In the genomic region with DNA sequence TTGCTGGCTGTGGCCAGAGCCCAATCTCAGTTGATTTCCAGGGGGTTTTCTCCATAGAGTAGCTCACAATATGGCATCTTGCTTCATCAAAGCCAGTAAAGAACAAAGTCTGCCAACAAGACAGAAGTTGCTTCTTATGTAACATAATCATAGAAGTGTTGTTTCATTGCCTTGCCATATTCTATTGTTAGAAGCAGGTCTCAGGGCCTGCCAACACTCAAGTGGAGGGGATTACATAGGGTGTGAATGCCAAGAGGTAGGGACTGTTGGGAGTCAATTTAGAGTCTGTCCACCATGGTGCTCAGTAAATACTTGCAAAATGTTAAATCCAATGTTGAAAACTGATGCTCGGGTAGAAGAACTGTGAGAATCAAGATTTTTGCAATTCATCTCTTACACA, we compare ENCODE assay signal across 23 cellular contexts. TPM values are rescaled to one million over a fixed set of nuclear protein-coding genes. Genes with fewer than 3 reads are reported as not detected.
DNase-seq lines count a peak whose midpoint lies in the region; ATAC-seq and TF ChIP-seq lines count a peak whose summit lies in the region.
"Had no signal": no experiment of that assay in that cellular context is flagged by ENCODE, and none has a peak within 500 bp of the region (broad histone marks: within the 10 kb centered on the region; RNA-seq: fewer than 3 reads in every experiment).

No MANE protein-coding gene starts in this region.

- POLR2A ChIA-PET in naive thymus-derived CD4-positive, alpha-beta T cell (lab: Charles Lee) = interaction anchor here (1.6 kb wide), 1 partner anchor 12 kb away, joined by 5 read pairs; no protein-coding TSS in a partner anchor
- POLR2A ChIA-PET in RWPE1 (lab: Yijun Ruan, JAX; ENCODE audit: low non-redundant PET) = no interaction called here

- H3K4me1 Mint-ChIP-seq in CD14-positive monocyte (peaks cover 34% of the 10 kb centered on the region), brain (peaks cover 15% of the 10 kb centered on the region)
- H3K4me1 Mint-ChIP-seq in naive thymus-derived CD4-positive, alpha-beta T cell = peaks cover 0 to 2% (median 0%) of the 10 kb centered on the region in 7 donors
- H3K4me1 Mint-ChIP-seq: CD4-positive, CD25-positive, alpha-beta regulatory T cell had no signal

- ATAC-seq in naive thymus-derived CD4-positive, alpha-beta T cell = peak; percentile 36
- ATAC-seq in HG03135 (IDR thresholded peaks at IDR 0.05; ENCODE audit: unreplicated experiment) = no peak

- H3K4me3 Mint-ChIP-seq in CD14-positive monocyte (peak overlapping the region in 1 of 2 donors; percentile 36), brain (no peak overlapping the region)
- no peak overlapping the region for H3K4me3 Mint-ChIP-seq in naive thymus-derived CD4-positive, alpha-beta T cell
- H3K4me3 Mint-ChIP-seq: CD4-positive, CD25-positive, alpha-beta regulatory T cell; HFFc6 had no signal

- CTCF ChIA-PET in naive thymus-derived CD4-positive, alpha-beta T cell (lab: Charles Lee) = interaction anchor here (0.6 to 0.8 kb wide), 2 partner anchors 12 to 352 kb away, joined by 3 read pairs; no protein-coding TSS in a partner anchor
- CTCF ChIA-PET in RWPE1 (lab: Yijun Ruan, JAX) = no interaction called here

- H3K9me3 ChIP-seq in naive thymus-derived CD4-positive, alpha-beta T cell (ENCODE audit: control insufficient read depth in 2 of 3, low read length in 3 of 3) = peaks cover 0 to under 1% (median 0%) of the 10 kb centered on the region in 3 experiments
- H3K9me3 ChIP-seq: SJSA1 had no signal

- peaks cover 0 to 5% (median 0%) of the 10 kb centered on the region in 3 donors for H3K27me3 Mint-ChIP-seq in CD14-positive monocyte (ENCODE audit: low read depth in 3 of 3)
- no peaks in the 10 kb centered on the region for H3K27me3 Mint-ChIP-seq in brain
- H3K27me3 Mint-ChIP-seq in naive thymus-derived CD4-positive, alpha-beta T cell = peaks cover 0 to 24% (median 0%) of the 10 kb centered on the region in 5 donors

- H3K4me3 ChIP-seq in naive thymus-derived CD4-positive, alpha-beta T cell (ENCODE audit: low read length) = no peak overlapping the region
- no peak overlapping the region for H3K4me3 ChIP-seq in foreskin fibroblast (ENCODE audit: low read depth in 1 of 2, low read length in 2 of 2)
- H3K4me3 ChIP-seq: SJSA1 had no signal

- peak overlapping the region; percentile 85 to 96 (median 93) for H3K27ac Mint-ChIP-seq in CD14-positive monocyte
- H3K27ac Mint-ChIP-seq in brain = peak overlapping the region in 4 of 5 experiments; percentile 15 to 75 (median 32)
- no peak overlapping the region for H3K27ac Mint-ChIP-seq in naive thymus-derived CD4-positive, alpha-beta T cell
- H3K27ac Mint-ChIP-seq: HFFc6 had no signal

- intact Hi-C loops in CD14-positive monocyte (cut with micrococcal nuclease) = no loop called here
- intact Hi-C loops in naive thymus-derived CD4-positive, alpha-beta T cell (cut with micrococcal nuclease) = no loop called here

- H3K4me1 ChIP-seq in naive thymus-derived CD4-positive, alpha-beta T cell (ENCODE audit: control insufficient read depth in 2 of 2, insufficient read depth in 2 of 2, low read length in 2 of 2) = no peaks in the 10 kb centered on the region

- H3K36me3 Mint-ChIP-seq in CD14-positive monocyte (peaks cover 0 to 3% of the 10 kb centered on the region in 2 donors), brain (peaks cover under 1% of the 10 kb centered on the region)
- no peaks in the 10 kb centered on the region for H3K36me3 Mint-ChIP-seq in naive thymus-derived CD4-positive, alpha-beta T cell
- H3K36me3 Mint-ChIP-seq: CD4-positive, CD25-positive, alpha-beta regulatory T cell had no signal

- TF ChIP-seq CTCF in CD14-positive monocyte (IDR thresholded peaks at IDR 0.05) (no peak), brain (conservative IDR thresholded peaks at IDR 0.05) (no peak), foreskin fibroblast (IDR thresholded peaks at IDR 0.05; ENCODE audit: low read depth, low read length) (no peak), RWPE1 (conservative IDR thresholded peaks at IDR 0.05; ENCODE audit: low read depth) (no peak)

- peak; percentile 50 to 54 for DNase-seq in AML-193 (lab: John Stamatoyannopoulos, UW)
- no peak for DNase-seq in CD14-positive monocyte (ENCODE audit: low spot score)
- DNase-seq in naive thymus-derived CD4-positive, alpha-beta T cell = no peak
- DNase-seq in stimulated activated CD8-positive, alpha-beta memory T cell treated with anti-CD3 and anti-CD28 coated beads, Interleukin-4, amount 100 ng/mL, for 48 hours = no peak
- DNase-seq in foreskin fibroblast = no peak
- DNase-seq in RWPE1 (ENCODE audit: low spot score) = no peak
- DNase-seq: CD4-positive, CD25-positive, alpha-beta regulatory T cell; COR-L47; DMS 273 treated with DMSO at 0.1 percent for 48 hours; DND-41; H7; HFFc6; KG1; NCI-H1417 treated with DMSO at 0.1 percent for 48 hours; NCI-H1930; NCI-H2171; NCI-H69; NK-92 treated with Interleukin-12 subunit alpha and Interleukin-12 subunit beta, amount 100 ng/mL, for 24 hours; OCI-M1; SW 1271 had no signal

- peaks cover 0 to 16% (median 6%) of the 10 kb centered on the region in 7 donors for H3K9me3 Mint-ChIP-seq in CD14-positive monocyte
- peaks cover 2 to 14% (median 9%) of the 10 kb centered on the region in 5 experiments for H3K9me3 Mint-ChIP-seq in brain
- H3K9me3 Mint-ChIP-seq in naive thymus-derived CD4-positive, alpha-beta T cell = peaks cover 0 to 4% (median 2%) of the 10 kb centered on the region in 11 donors

- H3K36me3 ChIP-seq in naive thymus-derived CD4-positive, alpha-beta T cell (ENCODE audit: control insufficient read depth in 2 of 3, insufficient read depth in 3 of 3, low read length in 3 of 3) = no peaks in the 10 kb centered on the region
- H3K36me3 ChIP-seq: SJSA1 had no signal

- H3K27ac ChIP-seq in naive thymus-derived CD4-positive, alpha-beta T cell (ENCODE audit: low read depth, low read length) = no peak overlapping the region
- H3K27ac ChIP-seq in RWPE1 = no peak overlapping the region
- H3K27ac ChIP-seq: SJSA1 had no signal

- H3K27me3 ChIP-seq in naive thymus-derived CD4-positive, alpha-beta T cell (ENCODE audit: control insufficient read depth in 2 of 2, insufficient read depth in 2 of 2, low read length in 2 of 2) = peaks cover 0 to 3% of the 10 kb centered on the region in 2 donors
- H3K27me3 ChIP-seq: SJSA1 had no signal

RNA-seq across cellular contexts. Expression of a gene that starts 13.4 kb away (rescaled TPM):
- polyA plus RNA-seq in CD14-positive monocyte = 1 to 10 TPM; 4.1 to 5.8 TPM
- 21.3 TPM for polyA plus RNA-seq in brain (ENCODE audit: insufficient read depth, low read depth, low replicate concordance)
- 10 to 100 TPM; 18.6 to 40.9 (median 23.2) TPM for total RNA-seq in naive thymus-derived CD4-positive, alpha-beta T cell
- polyA plus RNA-seq in naive thymus-derived CD4-positive, alpha-beta T cell = 10 to 100 TPM; 15.8 to 32.0 TPM

Comparison
In these comparisons a context has a peak if more than half of its experiments do, and no peak if none do; other contexts are left out.
1. DNase-seq: peak in AML-193 (2 of 2); none in CD14-positive monocyte (single experiment), naive thymus-derived CD4-positive, alpha-beta T cell (0 of 9), stimulated activated CD8-positive, alpha-beta memory T cell treated with anti-CD3 and anti-CD28 coated beads, Interleukin-4, amount 100 ng/mL, for 48 hours (single experiment), foreskin fibroblast (0 of 2) and RWPE1 (single experiment).
2. H3K27ac Mint-ChIP-seq: peak in CD14-positive monocyte (7 of 7) and brain (4 of 5); none in naive thymus-derived CD4-positive, alpha-beta T cell (0 of 9).